8 cellular contexts compared by ENCODE assay signal in genomic region chr11:125902315-125902926, GRCh38. TPM values are rescaled to one million over a fixed set of nuclear protein-coding genes. Genes with fewer than 3 reads are reported as not detected.
DNase-seq lines count a peak whose midpoint lies in the region; ATAC-seq and TF ChIP-seq lines count a peak whose summit lies in the region.

No MANE protein-coding gene starts in this region.

- TF ChIP-seq CTCF in esophagus squamous epithelium (IDR thresholded peaks at IDR 0.05) (no peak), prostate gland (IDR thresholded peaks at IDR 0.05) (no peak)

- 34 to 35% methylated on average over 10 of the region's 19 CpGs for WGBS in esophagus squamous epithelium, 2 donors
- WGBS in prostate gland = 42% methylated on average over 19 of the region's 19 CpGs

- DNase-seq in SJCRH30 (no peak), esophagus squamous epithelium (lab: John Stamatoyannopoulos, UW) (no peak), prostate gland (ENCODE audit: low spot score) (no peak), globus pallidus (ENCODE audit: low spot score) (no peak), T-helper 9 cell (no peak), NCI-H1694 (lab: John Stamatoyannopoulos, UW) (no peak)

- peak overlapping the region; percentile 9; the same call in 1 of the 2 replicates for H3K27ac ChIP-seq in SJCRH30
- H3K27ac ChIP-seq in esophagus squamous epithelium = peak overlapping the region; percentile 55 to 85 (median 78)
- H3K27ac ChIP-seq in prostate gland = peak overlapping the region; percentile 69 to 73

- H3K4me1 ChIP-seq in SJCRH30 (no peaks in the 10 kb centered on the region), esophagus squamous epithelium (peaks cover 16 to 30% (median 17%) of the 10 kb centered on the region in 3 donors), prostate gland (replicated peaks) (peaks cover 6% of the 10 kb centered on the region)

- TF ChIP-seq POLR2A in esophagus squamous epithelium (IDR thresholded peaks at IDR 0.05) (no peak), prostate gland (IDR thresholded peaks at IDR 0.05) (no peak)

- no peaks in the 10 kb centered on the region for H3K36me3 ChIP-seq in SJCRH30
- peaks cover 0 to 17% (median 0%) of the 10 kb centered on the region in 3 donors for H3K36me3 ChIP-seq in esophagus squamous epithelium
- no peaks in the 10 kb centered on the region for H3K36me3 ChIP-seq in prostate gland

- intact Hi-C loops in esophagus squamous epithelium (cut with DNase I) = no loop called here
- intact Hi-C loops in prostate gland (cut with DNase I) = no loop called here

- H3K27me3 ChIP-seq in SJCRH30 (no peaks in the 10 kb centered on the region), esophagus squamous epithelium (peaks cover 3 to 36% (median 6%) of the 10 kb centered on the region in 4 donors), prostate gland (replicated peaks; ENCODE audit: insufficient read depth) (no peaks in the 10 kb centered on the region)

- peak overlapping the region; percentile 65 for H3K4me3 ChIP-seq in SJCRH30
- H3K4me3 ChIP-seq in esophagus squamous epithelium = peak overlapping the region; percentile 48 to 73 (median 60)
- H3K4me3 ChIP-seq in prostate gland = peak overlapping the region; percentile 51

- ATAC-seq in GM19395 (IDR thresholded peaks at IDR 0.05; ENCODE audit: unreplicated experiment) (peak; percentile 32), HG03565 (IDR thresholded peaks at IDR 0.05; ENCODE audit: unreplicated experiment) (no peak)

- H3K9me3 ChIP-seq in SJCRH30 (replicated peaks) = no peaks in the 10 kb centered on the region
- H3K9me3 ChIP-seq in esophagus squamous epithelium = no peaks in the 10 kb centered on the region
- H3K9me3 ChIP-seq in prostate gland = no peaks in the 10 kb centered on the region

RNA-seq across cellular contexts. Expression of gene PUS3, which starts 0.6 kb away (rescaled TPM):
- total RNA-seq in SJCRH30 (2014; rRNA removed; shearing (Covaris generic)) = 10.1 and 10.3 TPM in 2 replicates
- total RNA-seq in esophagus squamous epithelium (10 to 100 TPM in 2 of 4 donors, 1 to 10 TPM in 2; 9.2 to 11.9 (median 10.7) TPM), prostate gland (10 to 100 TPM in 1 of 2 donors, 1 to 10 TPM in 1; 8.3 to 11.8 TPM)

RNA-seq across cellular contexts. Expression of gene DDX25, which starts 1.9 kb away (rescaled TPM):
- total RNA-seq in SJCRH30 (2014; rRNA removed; shearing (Covaris generic)) = 0.18 TPM in 1 of 2 replicates, not detected in the other
- total RNA-seq in esophagus squamous epithelium (under 1 TPM in 1 of 4 donors, not detected in 3; 0.38 TPM), prostate gland (1 to 10 TPM in 1 of 2 donors, not detected in 1; 9.5 TPM)

RNA-seq across cellular contexts. Expression of gene HYLS1, which starts 15.0 kb away (rescaled TPM):
- 2.0 and 2.2 TPM in 2 replicates for total RNA-seq in SJCRH30 (2014; rRNA removed; shearing (Covaris generic))
- total RNA-seq in esophagus squamous epithelium (1 to 10 TPM; 1.4 to 5.0 (median 4.0) TPM), prostate gland (1 to 10 TPM; 4.4 to 6.5 TPM)

RNA-seq across cellular contexts. Expression of gene VSIG10L2, which starts 43.4 kb away (rescaled TPM):
- 0.02 TPM in 1 of 2 replicates, not detected in the other for total RNA-seq in SJCRH30 (2014; rRNA removed; shearing (Covaris generic))
- total RNA-seq in esophagus squamous epithelium (under 1 TPM in 3 of 4 donors, not detected in 1; under 0.01 to 0.27 (median 0.09) TPM), prostate gland (1 to 10 TPM in 1 of 2 donors, under 1 TPM in 1; 0.14 to 1.3 TPM)

Comparison
In these comparisons a context has a peak if more than half of its experiments do, and no peak if none do; other contexts are left out.
1. H3K27ac ChIP-seq: peak in every context shown above with its lines; median percentile 78 in esophagus squamous epithelium; 71 in prostate gland; 9 in SJCRH30.